Comparison of ENCODE assay signal across 17 cellular contexts in the genomic region with DNA sequence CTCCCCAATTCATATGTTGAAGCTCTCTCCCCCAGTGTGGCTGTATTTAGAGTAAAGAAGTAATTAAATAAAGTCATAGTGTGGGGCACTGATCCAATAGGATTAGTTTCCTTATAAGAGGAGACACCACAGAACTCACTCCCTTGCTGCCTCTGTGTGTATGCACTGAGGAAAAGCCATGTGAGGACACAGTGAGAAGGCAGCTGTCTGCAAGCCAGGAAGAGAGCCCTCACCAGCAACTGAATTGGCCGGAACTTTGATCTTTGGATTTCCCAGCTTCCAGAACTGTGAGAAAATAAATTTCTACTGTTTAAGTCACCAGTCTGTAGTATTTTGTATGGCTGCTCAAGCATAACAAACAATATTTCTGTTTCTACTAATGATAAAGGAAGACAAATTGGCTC.
DNase-seq lines count a peak whose midpoint lies in the region; ATAC-seq and TF ChIP-seq lines count a peak whose summit lies in the region.
"Had no signal": no experiment of that assay in that cellular context is flagged by ENCODE, and none has a peak within 500 bp of the region (broad histone marks: within the 10 kb centered on the region; RNA-seq: fewer than 3 reads in every experiment).

No MANE protein-coding gene starts in this region.

- H3K27me3 Mint-ChIP-seq in HFFc6 (ENCODE audit: insufficient read depth) = no peaks in the 10 kb centered on the region
- peaks cover 4% of the 10 kb centered on the region for H3K27me3 Mint-ChIP-seq in activated naive CD8-positive, alpha-beta T cell treated with anti-CD3 and anti-CD28 coated beads for 36 hours

- H3K27ac Mint-ChIP-seq in HFFc6 = peak overlapping the region; percentile 66; the same call in 1 of the 2 replicates
- no peak overlapping the region for H3K27ac Mint-ChIP-seq in activated naive CD8-positive, alpha-beta T cell treated with anti-CD3 and anti-CD28 coated beads for 36 hours
- H3K27ac Mint-ChIP-seq: activated T-helper 2 cell treated with anti-CD3 and anti-CD28 coated beads, Interferon-gamma antibody, Interleukin-2, Interleukin-4, amounts not matched to agents 10 μg/mL and 5 μg/mL and 100 μg/mL, durations not matched to agents 14 hours and 24 hours and 36 hours; stimulated activated effector memory CD8-positive, alpha-beta T cell treated with anti-CD3 and anti-CD28 coated beads, Interleukin-12 subunit alpha, Interleukin-12 subunit beta, amount 100 ng/mL, for 72 hours had no signal

- H3K4me3 Mint-ChIP-seq in HFFc6 = no peak overlapping the region
- H3K4me3 Mint-ChIP-seq in activated naive CD8-positive, alpha-beta T cell treated with anti-CD3 and anti-CD28 coated beads for 36 hours = no peak overlapping the region
- H3K4me3 Mint-ChIP-seq: stimulated activated effector memory CD8-positive, alpha-beta T cell treated with anti-CD3 and anti-CD28 coated beads, Interleukin-12 subunit alpha, Interleukin-12 subunit beta, amount 100 ng/mL, for 72 hours had no signal

- H3K4me1 ChIP-seq in Panc1 (ENCODE audit: control insufficient read depth, insufficient read depth, low read length) = no peaks in the 10 kb centered on the region
- H3K4me1 ChIP-seq: spleen, tibial artery had no signal

- no peak for ATAC-seq in Panc1
- no peak for ATAC-seq in GM18909 (IDR thresholded peaks at IDR 0.05; ENCODE audit: poor library complexity, unreplicated experiment)
- ATAC-seq in GM18517 (IDR thresholded peaks at IDR 0.05; ENCODE audit: unreplicated experiment) = no peak
- ATAC-seq: HCT116; mucosa of descending colon; stimulated activated effector memory CD8-positive, alpha-beta T cell treated with anti-CD3 and anti-CD28 coated beads, Interleukin-12 subunit alpha, Interleukin-12 subunit beta, amount 100 ng/mL, for 72 hours had no signal

- no peaks in the 10 kb centered on the region for H3K27me3 ChIP-seq in Panc1 (ENCODE audit: control insufficient read depth, insufficient read depth, low read length)
- H3K27me3 ChIP-seq: ovary, spleen, tibial artery had no signal

- H3K27ac ChIP-seq in Panc1 (ENCODE audit: low read length) (peak overlapping the region; percentile 25; the same call in 1 of the 2 replicates), epithelial cell of prostate (peak overlapping the region; percentile 95)
- H3K27ac ChIP-seq: ovary, spleen, tibial artery had no signal

- POLR2A ChIA-PET in Panc1 (lab: Charles Lee) = no interaction called here

- H3K4me3 ChIP-seq in Panc1 (ENCODE audit: low read depth in 2 of 2, low read length in 2 of 2) = no peak overlapping the region
- H3K4me3 ChIP-seq: mucosa of descending colon, ovary, spleen, tibial artery had no signal

- in situ Hi-C loops in Panc1 (cut with HindIII; ENCODE audit: low pct_unique_long_range_greater_than_20kb, low sequenced_read_pairs) (no loop called here), GM13977 (cut with MboI; ENCODE audit: low pct_unique_long_range_greater_than_20kb, low sequenced_read_pairs, unreplicated experiment) (no loop called here)

- no peaks in the 10 kb centered on the region for H3K36me3 ChIP-seq in Panc1 (ENCODE audit: control insufficient read depth, insufficient read depth, low read length)
- H3K36me3 ChIP-seq: ovary, spleen, tibial artery had no signal

- CTCF ChIA-PET in Panc1 (lab: Charles Lee) = no interaction called here

- DNase-seq in HFFc6 (no peak), Panc1 (ENCODE audit: low read depth, low spot score) (no peak), epithelial cell of prostate (ENCODE audit: low read depth, low spot score) (no peak), myocyte (ENCODE audit: low read depth) (peak; percentile 70), GM13977 (ENCODE audit: low spot score) (no peak)
- DNase-seq in activated naive CD8-positive, alpha-beta T cell treated with anti-CD3 and anti-CD28 coated beads for 36 hours = no peak
- DNase-seq: kidney, mucosa of descending colon, NCI-H1930, ovary, spleen, tibial artery had no signal

- intact Hi-C loops in Panc1 (cut with micrococcal nuclease; ENCODE audit: unreplicated experiment) = no loop called here

- BruUV-seq in Panc1 (replicated peaks; lab: Mats Ljungman, UMichigan) = no TSS peak

- H3K36me3 Mint-ChIP-seq in HFFc6 (ENCODE audit: low read depth) = no peaks in the 10 kb centered on the region
- no peaks in the 10 kb centered on the region for H3K36me3 Mint-ChIP-seq in activated naive CD8-positive, alpha-beta T cell treated with anti-CD3 and anti-CD28 coated beads for 36 hours
- H3K36me3 Mint-ChIP-seq: stimulated activated effector memory CD8-positive, alpha-beta T cell treated with anti-CD3 and anti-CD28 coated beads, Interleukin-12 subunit alpha, Interleukin-12 subunit beta, amount 100 ng/mL, for 72 hours had no signal

- H3K4me1 Mint-ChIP-seq in HFFc6 (ENCODE audit: low read depth) = peaks cover 40% of the 10 kb centered on the region
- no peaks in the 10 kb centered on the region for H3K4me1 Mint-ChIP-seq in activated naive CD8-positive, alpha-beta T cell treated with anti-CD3 and anti-CD28 coated beads for 36 hours
- H3K4me1 Mint-ChIP-seq: stimulated activated effector memory CD8-positive, alpha-beta T cell treated with anti-CD3 and anti-CD28 coated beads, Interleukin-12 subunit alpha, Interleukin-12 subunit beta, amount 100 ng/mL, for 72 hours had no signal

- no peaks in the 10 kb centered on the region for H3K9me3 ChIP-seq in Panc1 (ENCODE audit: control insufficient read depth, insufficient read depth, low read depth, low read length)
- H3K9me3 ChIP-seq: ovary, spleen, tibial artery had no signal

- no peaks in the 10 kb centered on the region; the same call in 1 of the 2 replicates for H3K9me3 Mint-ChIP-seq in HFFc6
- no peaks in the 10 kb centered on the region for H3K9me3 Mint-ChIP-seq in activated naive CD8-positive, alpha-beta T cell treated with anti-CD3 and anti-CD28 coated beads for 36 hours

- TF ChIP-seq CTCF in HFFc6 (IDR thresholded peaks at IDR 0.05) = no peak
- no peak for TF ChIP-seq CTCF in Panc1 (IDR thresholded peaks at IDR 0.05)
- no peak for TF ChIP-seq CTCF in GM13977 (IDR thresholded peaks at IDR 0.05; ENCODE audit: extremely low read depth, insufficient read depth, missing control alignments)
